In the genomic region with DNA sequence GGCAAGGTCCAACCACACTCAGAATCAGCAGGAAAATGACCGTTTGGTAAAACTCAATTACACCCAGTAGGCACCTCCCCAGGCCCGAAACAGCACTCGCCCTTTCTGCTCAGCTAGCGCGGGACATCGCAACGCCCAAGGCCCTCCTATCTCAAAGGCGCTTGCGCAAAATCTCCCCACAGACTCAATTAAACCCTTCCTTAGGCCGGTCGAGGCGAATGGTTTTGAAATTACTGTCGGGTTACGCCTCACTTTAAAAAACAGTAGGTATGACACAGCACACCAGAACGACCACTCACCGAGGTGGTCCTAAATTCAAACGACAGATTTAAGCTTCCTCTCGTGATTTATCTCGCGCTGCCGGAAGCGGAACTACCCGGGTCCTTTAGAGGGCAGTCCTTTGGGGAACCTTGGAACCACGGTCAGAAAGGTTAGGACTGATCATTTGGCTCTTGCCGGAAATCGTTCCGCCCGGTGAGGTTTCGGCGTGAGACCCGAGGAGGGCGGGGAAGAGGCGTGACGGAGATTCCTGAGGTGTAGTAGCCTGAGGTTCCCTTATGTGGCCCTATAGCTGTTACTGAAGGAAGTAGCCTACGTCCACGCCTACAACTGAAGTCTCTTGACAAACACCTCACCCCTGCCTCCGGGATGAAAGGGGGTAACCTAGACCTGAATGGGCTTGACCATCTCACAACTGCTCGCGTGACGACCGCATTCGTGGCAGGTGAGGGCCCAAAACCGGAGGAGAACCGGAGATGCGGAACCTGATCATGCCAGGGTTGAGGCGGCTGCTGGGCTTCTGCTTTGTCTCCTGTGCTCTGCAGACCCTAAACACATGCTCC, we compare ENCODE assay signal across 1 cellular context.
TF ChIP-seq lines count a peak whose summit lies in the region.

TSS of gene GIN1 (minus strand) at position 374 of the 842 bp plus-strand sequence. CDS start 11,431 bp downstream, outside the sequence.
TSS of gene PPIP5K2 (plus strand) at position 537 of the 842 bp plus-strand sequence. CDS start 9,289 bp downstream, outside the sequence.

TF ChIP-seq in K562, 482 proteins besides CTCF, POLR2A, EP300 and RAD21 (continued from another document and continues in another):
- no peak for TF ChIP-seq SAFB (IDR thresholded peaks at IDR 0.05; ENCODE audit: borderline replicate concordance, low read depth, low read length)
- no peak for TF ChIP-seq CCNT2 (IDR thresholded peaks at IDR 0.05; ENCODE audit: borderline replicate concordance, extremely low read depth, insufficient read length, low read depth, low read length)
- TF ChIP-seq, protein P1, sequence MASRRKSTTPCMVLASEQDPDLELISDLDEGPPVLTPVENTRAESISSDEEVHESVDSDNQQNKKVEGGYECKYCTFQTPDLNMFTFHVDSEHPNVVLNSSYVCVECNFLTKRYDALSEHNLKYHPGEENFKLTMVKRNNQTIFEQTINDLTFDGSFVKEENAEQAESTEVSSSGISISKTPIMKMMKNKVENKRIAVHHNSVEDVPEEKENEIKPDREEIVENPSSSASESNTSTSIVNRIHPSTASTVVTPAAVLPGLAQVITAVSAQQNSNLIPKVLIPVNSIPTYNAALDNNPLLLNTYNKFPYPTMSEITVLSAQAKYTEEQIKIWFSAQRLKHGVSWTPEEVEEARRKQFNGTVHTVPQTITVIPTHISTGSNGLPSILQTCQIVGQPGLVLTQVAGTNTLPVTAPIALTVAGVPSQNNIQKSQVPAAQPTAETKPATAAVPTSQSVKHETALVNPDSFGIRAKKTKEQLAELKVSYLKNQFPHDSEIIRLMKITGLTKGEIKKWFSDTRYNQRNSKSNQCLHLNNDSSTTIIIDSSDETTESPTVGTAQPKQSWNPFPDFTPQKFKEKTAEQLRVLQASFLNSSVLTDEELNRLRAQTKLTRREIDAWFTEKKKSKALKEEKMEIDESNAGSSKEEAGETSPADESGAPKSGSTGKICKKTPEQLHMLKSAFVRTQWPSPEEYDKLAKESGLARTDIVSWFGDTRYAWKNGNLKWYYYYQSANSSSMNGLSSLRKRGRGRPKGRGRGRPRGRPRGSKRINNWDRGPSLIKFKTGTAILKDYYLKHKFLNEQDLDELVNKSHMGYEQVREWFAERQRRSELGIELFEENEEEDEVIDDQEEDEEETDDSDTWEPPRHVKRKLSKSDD (conservative IDR thresholded peaks at IDR 0.05; ENCODE audit: low read length): no peak
- no peak for TF ChIP-seq ZNF551 (CRISPR knock-in tag; IDR thresholded peaks at IDR 0.05)
- TF ChIP-seq SP1 (CRISPR knock-in tag; IDR thresholded peaks at IDR 0.05): peak; percentile 96
- peak; percentile 51; the same call in 1 of the 2 replicates for TF ChIP-seq MAFF (IDR thresholded peaks at IDR 0.05; ENCODE audit: low read length)
- TF ChIP-seq ZNF224 (CRISPR knock-in tag; IDR thresholded peaks at IDR 0.05): no peak
- TF ChIP-seq SIN3B (IDR thresholded peaks at IDR 0.05; ENCODE audit: low read depth): peak; percentile 70
- TF ChIP-seq PCBP1 (IDR thresholded peaks at IDR 0.05; ENCODE audit: low read depth, low read length, poor library complexity, severe bottlenecking): no peak
- TF ChIP-seq LARP7 (IDR thresholded peaks at IDR 0.05): no peak
- TF ChIP-seq ID3 (CRISPR knock-in tag; IDR thresholded peaks at IDR 0.05): no peak
- peak; percentile 82 for TF ChIP-seq ID3 (tag; IDR thresholded peaks at IDR 0.05)
- no peak for TF ChIP-seq PURB (CRISPR knock-in tag; IDR thresholded peaks at IDR 0.05; ENCODE audit: low read depth)
- TF ChIP-seq, protein P2, sequence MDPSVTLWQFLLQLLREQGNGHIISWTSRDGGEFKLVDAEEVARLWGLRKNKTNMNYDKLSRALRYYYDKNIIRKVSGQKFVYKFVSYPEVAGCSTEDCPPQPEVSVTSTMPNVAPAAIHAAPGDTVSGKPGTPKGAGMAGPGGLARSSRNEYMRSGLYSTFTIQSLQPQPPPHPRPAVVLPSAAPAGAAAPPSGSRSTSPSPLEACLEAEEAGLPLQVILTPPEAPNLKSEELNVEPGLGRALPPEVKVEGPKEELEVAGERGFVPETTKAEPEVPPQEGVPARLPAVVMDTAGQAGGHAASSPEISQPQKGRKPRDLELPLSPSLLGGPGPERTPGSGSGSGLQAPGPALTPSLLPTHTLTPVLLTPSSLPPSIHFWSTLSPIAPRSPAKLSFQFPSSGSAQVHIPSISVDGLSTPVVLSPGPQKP (CRISPR knock-in tag; IDR thresholded peaks at IDR 0.05): no peak
- TF ChIP-seq PTTG1 (tag; IDR thresholded peaks at IDR 0.05; ENCODE audit: low read depth): no peak
- peak; percentile 69 for TF ChIP-seq KDM5B (IDR thresholded peaks at IDR 0.05; ENCODE audit: insufficient replicate concordance, low read depth, low read length)
- no peak for TF ChIP-seq MTF1 (CRISPR knock-in tag; IDR thresholded peaks at IDR 0.05; ENCODE audit: borderline replicate concordance)
- no peak; the same call in 1 of the 2 replicates for TF ChIP-seq ZNF589 (CRISPR knock-in tag; IDR thresholded peaks at IDR 0.05; ENCODE audit: low read depth)
- no peak for TF ChIP-seq TCFL5 (CRISPR knock-in tag; conservative IDR thresholded peaks at IDR 0.05)
- TF ChIP-seq HCFC1 (IDR thresholded peaks at IDR 0.05; ENCODE audit: low read depth, low read length): peak; percentile 87
- TF ChIP-seq MYBL2 (IDR thresholded peaks at IDR 0.05; ENCODE audit: low read depth): peak; percentile 95
- no peak for TF ChIP-seq MYBL2 (CRISPR knock-in tag; IDR thresholded peaks at IDR 0.05; ENCODE audit: borderline replicate concordance)
- TF ChIP-seq ATF7 (IDR thresholded peaks at IDR 0.05): peak; percentile 88
- TF ChIP-seq ZFX (CRISPR knock-in tag; IDR thresholded peaks at IDR 0.05): peak; percentile 94
- TF ChIP-seq TCF15 (CRISPR knock-in tag; IDR thresholded peaks at IDR 0.05): no peak
- TF ChIP-seq ZNF146 (CRISPR knock-in tag; IDR thresholded peaks at IDR 0.05; ENCODE audit: unreplicated experiment): no peak
- TF ChIP-seq CREB1 (IDR thresholded peaks at IDR 0.05): peak; percentile 72
- TF ChIP-seq CREB1 (CRISPR knock-in tag; IDR thresholded peaks at IDR 0.05): peak; percentile 63
- no peak for TF ChIP-seq ZNF23 (CRISPR knock-in tag; IDR thresholded peaks at IDR 0.05)
- no peak for TF ChIP-seq PREB (CRISPR knock-in tag; IDR thresholded peaks at IDR 0.05)
- no peak for TF ChIP-seq YBX1 (IDR thresholded peaks at IDR 0.05)
- TF ChIP-seq SMAD4 (CRISPR knock-in tag; conservative IDR thresholded peaks at IDR 0.05): no peak
- TF ChIP-seq STAT5B (CRISPR knock-in tag; IDR thresholded peaks at IDR 0.05): no peak
- TF ChIP-seq ZNF668 (CRISPR knock-in tag; IDR thresholded peaks at IDR 0.05): 0 out of 2 replicates have a peak, but pooled peaks have one; percentile 31
- peak; percentile 90 for TF ChIP-seq NR2C1 (IDR thresholded peaks at IDR 0.05)
- peak; percentile 93 for TF ChIP-seq NR2C1 (tag; IDR thresholded peaks at IDR 0.05)
- no peak; the same call in 1 of the 2 replicates for TF ChIP-seq CHD2 (IDR thresholded peaks at IDR 0.05; ENCODE audit: low read depth, low read length)
- no peak for TF ChIP-seq MCM5 (IDR thresholded peaks at IDR 0.05; ENCODE audit: low read depth)
- no peak for TF ChIP-seq ZNF449 (CRISPR knock-in tag; IDR thresholded peaks at IDR 0.05)
- TF ChIP-seq ILF3 (IDR thresholded peaks at IDR 0.05; ENCODE audit: borderline replicate concordance): no peak
- no peak for TF ChIP-seq ZNF184 (CRISPR knock-in tag; IDR thresholded peaks at IDR 0.05)
- TF ChIP-seq KLF1 (tag; IDR thresholded peaks at IDR 0.05): peak; percentile 84
- TF ChIP-seq SUPT5H (IDR thresholded peaks at IDR 0.05): peak; percentile 77
- 0 out of 2 replicates have a peak, but pooled peaks have one; percentile 3 for TF ChIP-seq HMBOX1 (IDR thresholded peaks at IDR 0.05)
- TF ChIP-seq ARHGAP35 (IDR thresholded peaks at IDR 0.05; ENCODE audit: partially characterized antibody): no peak
- TF ChIP-seq PYGO2 (tag; IDR thresholded peaks at IDR 0.05): no peak
- TF ChIP-seq, protein P3, sequence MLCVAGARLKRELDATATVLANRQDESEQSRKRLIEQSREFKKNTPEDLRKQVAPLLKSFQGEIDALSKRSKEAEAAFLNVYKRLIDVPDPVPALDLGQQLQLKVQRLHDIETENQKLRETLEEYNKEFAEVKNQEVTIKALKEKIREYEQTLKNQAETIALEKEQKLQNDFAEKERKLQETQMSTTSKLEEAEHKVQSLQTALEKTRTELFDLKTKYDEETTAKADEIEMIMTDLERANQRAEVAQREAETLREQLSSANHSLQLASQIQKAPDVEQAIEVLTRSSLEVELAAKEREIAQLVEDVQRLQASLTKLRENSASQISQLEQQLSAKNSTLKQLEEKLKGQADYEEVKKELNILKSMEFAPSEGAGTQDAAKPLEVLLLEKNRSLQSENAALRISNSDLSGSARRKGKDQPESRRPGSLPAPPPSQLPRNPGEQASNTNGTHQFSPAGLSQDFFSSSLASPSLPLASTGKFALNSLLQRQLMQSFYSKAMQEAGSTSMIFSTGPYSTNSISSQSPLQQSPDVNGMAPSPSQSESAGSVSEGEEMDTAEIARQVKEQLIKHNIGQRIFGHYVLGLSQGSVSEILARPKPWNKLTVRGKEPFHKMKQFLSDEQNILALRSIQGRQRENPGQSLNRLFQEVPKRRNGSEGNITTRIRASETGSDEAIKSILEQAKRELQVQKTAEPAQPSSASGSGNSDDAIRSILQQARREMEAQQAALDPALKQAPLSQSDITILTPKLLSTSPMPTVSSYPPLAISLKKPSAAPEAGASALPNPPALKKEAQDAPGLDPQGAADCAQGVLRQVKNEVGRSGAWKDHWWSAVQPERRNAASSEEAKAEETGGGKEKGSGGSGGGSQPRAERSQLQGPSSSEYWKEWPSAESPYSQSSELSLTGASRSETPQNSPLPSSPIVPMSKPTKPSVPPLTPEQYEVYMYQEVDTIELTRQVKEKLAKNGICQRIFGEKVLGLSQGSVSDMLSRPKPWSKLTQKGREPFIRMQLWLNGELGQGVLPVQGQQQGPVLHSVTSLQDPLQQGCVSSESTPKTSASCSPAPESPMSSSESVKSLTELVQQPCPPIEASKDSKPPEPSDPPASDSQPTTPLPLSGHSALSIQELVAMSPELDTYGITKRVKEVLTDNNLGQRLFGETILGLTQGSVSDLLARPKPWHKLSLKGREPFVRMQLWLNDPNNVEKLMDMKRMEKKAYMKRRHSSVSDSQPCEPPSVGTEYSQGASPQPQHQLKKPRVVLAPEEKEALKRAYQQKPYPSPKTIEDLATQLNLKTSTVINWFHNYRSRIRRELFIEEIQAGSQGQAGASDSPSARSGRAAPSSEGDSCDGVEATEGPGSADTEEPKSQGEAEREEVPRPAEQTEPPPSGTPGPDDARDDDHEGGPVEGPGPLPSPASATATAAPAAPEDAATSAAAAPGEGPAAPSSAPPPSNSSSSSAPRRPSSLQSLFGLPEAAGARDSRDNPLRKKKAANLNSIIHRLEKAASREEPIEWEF (CRISPR knock-in tag; IDR thresholded peaks at IDR 0.05): no peak
- TF ChIP-seq SMARCC2 (IDR thresholded peaks at IDR 0.05; ENCODE audit: low read depth): no peak
- TF ChIP-seq KLF10 (CRISPR knock-in tag; IDR thresholded peaks at IDR 0.05): no peak
